In the genomic region with DNA sequence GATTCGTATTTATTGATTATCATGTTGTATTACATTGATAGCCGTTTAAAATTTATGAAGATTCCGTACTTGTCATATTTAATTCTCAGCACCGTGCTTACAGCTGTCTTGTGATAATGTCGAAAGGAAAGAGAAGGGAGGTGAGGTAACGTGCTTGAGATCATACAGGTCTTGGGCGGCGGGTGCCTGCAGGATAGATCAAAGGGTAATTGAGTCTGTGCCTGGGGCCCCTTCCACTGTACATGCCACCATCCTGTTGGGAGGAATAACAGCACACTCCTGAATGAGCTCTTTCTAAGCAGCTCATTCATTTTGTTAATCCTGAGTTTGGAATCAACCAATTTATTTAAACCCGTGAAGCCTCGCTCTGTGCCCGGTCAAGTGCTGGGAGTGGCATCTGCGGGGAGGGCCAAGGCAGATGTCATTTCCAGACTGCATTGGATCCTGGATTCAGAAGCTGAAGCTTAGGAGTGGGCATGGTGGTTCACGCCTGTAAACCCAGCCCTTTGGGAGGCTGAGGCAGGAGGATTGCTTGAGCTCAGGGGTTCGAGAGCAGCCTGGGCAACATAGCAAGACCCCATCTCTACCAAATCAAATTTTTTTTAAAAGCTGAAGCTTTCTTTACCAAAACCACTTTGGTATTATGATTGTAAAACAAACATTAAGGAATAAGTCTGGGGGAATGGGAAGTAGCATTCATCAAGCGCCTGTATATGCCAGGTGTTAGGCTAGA, we compare ENCODE assay signal across 30 cellular contexts.
"Had no signal": no experiment of that assay in that cellular context is flagged by ENCODE, and none has a peak within 500 bp of the region (broad histone marks: within the 10 kb centered on the region; RNA-seq: fewer than 3 reads in every experiment).

No MANE protein-coding gene starts in this region.

- DNase-seq: activated CD4-positive, alpha-beta memory T cell treated with anti-CD3 and anti-CD28 coated beads, Interleukin-2, amount 10 ng/mL, durations not matched to agents 7 days and 5 days; activated CD4-positive, alpha-beta T cell treated with anti-CD3 and anti-CD28 coated beads for 36 hours; activated CD4-positive, alpha-beta T cell treated with anti-CD3 and anti-CD28 coated beads, Interleukin-2, amount 10 ng/mL, durations not matched to agents 7 days and 5 days; activated CD4-positive, alpha-beta T cell treated with anti-CD3 and anti-CD28 coated beads, Interleukin-2, amount 50 U/mL, for 4 hours; activated CD4-positive, CD25-positive, alpha-beta regulatory T cell; activated CD4-positive, CD25-positive, alpha-beta regulatory T cell treated with anti-CD3 and anti-CD28 coated beads, Interleukin-2, amount 50 U/mL, for 72 hours; activated CD8-positive, alpha-beta memory T cell treated with anti-CD3 and anti-CD28 coated beads, Interleukin-2, amount 50 U/mL, for 48 hours; activated gamma-delta T cell; activated naive CD4-positive, alpha-beta T cell treated with anti-CD3 and anti-CD28 coated beads, Interleukin-2, amount 50 U/mL, for 16 hours; activated naive CD4-positive, alpha-beta T cell treated with Interleukin-2 at 50 U/mL for 16 hours; activated T-cell treated with anti-CD3 and anti-CD28 coated beads for 4 hours; activated T-cell treated with anti-CD3 and anti-CD28 coated beads, Interleukin-2, amount 50 U/mL, for 24 hours; activated T-cell treated with anti-CD3 and anti-CD28 coated beads, Interleukin-2, amount 50 U/mL, for 72 hours; amniotic stem cell; anterior cingulate cortex; brain microvascular endothelial cell; dorsolateral prefrontal cortex; effector memory CD4-positive, alpha-beta T cell; endodermal cell; foreskin fibroblast; head of caudate nucleus; T-helper 1 cell; T-helper 17 cell; T1000; WERI-Rb-1 had no signal

- ATAC-seq: activated CD4-positive, alpha-beta T cell treated with anti-CD3 and anti-CD28 coated beads for 36 hours; activated T-cell treated with anti-CD3 and anti-CD28 coated beads, Interleukin-2, amount 50 U/mL, for 72 hours; esophagus mucosa; T-helper 17 cell had no signal

- H3K27me3 ChIP-seq: brain microvascular endothelial cell, dorsolateral prefrontal cortex had no signal

- H3K36me3 ChIP-seq: brain microvascular endothelial cell, WERI-Rb-1 had no signal

- H3K4me3 ChIP-seq: coronary artery, dorsolateral prefrontal cortex had no signal

- H3K27ac ChIP-seq: brain microvascular endothelial cell, coronary artery, WERI-Rb-1 had no signal

- FAIRE-seq: astrocyte, bronchial epithelial cell, frontal cortex had no signal
